Comparison of ENCODE assay signal across 1 cellular context in genomic region chr11:47788181-47788580, GRCh38.
TF ChIP-seq lines count a peak whose summit lies in the region.

No MANE protein-coding gene starts in this region.

TF ChIP-seq in IMR-90, 13 proteins besides CTCF, POLR2A, EP300 and RAD21:
- TF ChIP-seq CEBPB (IDR thresholded peaks at IDR 0.05; ENCODE audit: low read depth, low read length) = no peak
- TF ChIP-seq MAFK (IDR thresholded peaks at IDR 0.05; ENCODE audit: low read depth, low read length) = no peak
- no peak for TF ChIP-seq RCOR1 (IDR thresholded peaks at IDR 0.05; ENCODE audit: insufficient replicate concordance, low read length)
